Comparison of ENCODE assay signal across 8 cellular contexts in the genomic region with DNA sequence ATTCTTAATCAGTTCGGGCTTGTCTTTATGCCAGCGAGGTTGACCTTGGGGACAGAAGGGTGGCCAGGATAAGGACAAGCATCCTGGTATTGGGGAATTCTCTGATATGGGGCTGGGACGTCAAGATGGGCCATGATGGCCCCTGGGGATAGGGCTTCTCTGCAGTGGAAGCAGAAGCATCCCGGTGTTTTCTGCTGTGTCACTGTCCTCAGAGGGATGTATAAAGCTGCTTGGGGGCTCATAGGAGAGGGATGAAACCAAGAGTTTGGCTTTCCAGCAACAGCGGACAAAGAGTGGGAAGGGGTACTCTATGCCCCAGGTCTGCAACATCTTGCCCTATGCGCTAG. TPM values are rescaled to one million over a fixed set of nuclear protein-coding genes. Genes with fewer than 3 reads are reported as not detected.
DNase-seq lines count a peak whose midpoint lies in the region; ATAC-seq, FAIRE-seq and TF ChIP-seq lines count a peak whose summit lies in the region.

No MANE protein-coding gene starts in this region.

- FAIRE-seq in GM19239 (lab: Jason Lieb, UNC): no peak
- FAIRE-seq in GM12891 (lab: Jason Lieb, UNC): no peak
- FAIRE-seq in urothelium cell line (lab: Jason Lieb, UNC): no peak

- POLR2A ChIA-PET in HEK293 (lab: Yijun Ruan, JAX) (interaction anchor here (0.6 to 1.2 kb wide), 2 partner anchors 502 to 865 kb away, joined by 5 to 9 read pairs; no protein-coding TSS in a partner anchor), MCF 10A (lab: Yijun Ruan, JAX) (interaction anchor here (0.9 to 6.8 kb wide), 6 partner anchors 9 to 468 kb away, joined by 3 to 96 read pairs (median 8); no protein-coding TSS in a partner anchor)

- H3K36me3 Mint-ChIP-seq in MCF 10A (ENCODE audit: insufficient read depth, unreplicated experiment): peaks cover 7% of the 10 kb centered on the region
- no peaks in the 10 kb centered on the region for H3K36me3 Mint-ChIP-seq in naive B cell

- no peak overlapping the region for H3K4me3 ChIP-seq in HEK293 (ENCODE audit: low read depth, low read length)

- intact Hi-C loops in MCF 10A (cut with micrococcal nuclease): no loop called here

- BruUV-seq in MCF 10A (replicated peaks; lab: Mats Ljungman, UMichigan): no TSS peak

- H3K4me3 Mint-ChIP-seq in MCF 10A (ENCODE audit: unreplicated experiment): peak overlapping the region; percentile 80
- H3K4me3 Mint-ChIP-seq in naive B cell: peak overlapping the region in 6 of 8 donors; percentile 77 to 91 (median 84)

- H3K27ac Mint-ChIP-seq in MCF 10A (ENCODE audit: low read depth, unreplicated experiment) (no peak overlapping the region), naive B cell (peak overlapping the region in 1 of 6 donors; percentile 52)

- DNase-seq in MCF 10A (ENCODE audit: unreplicated experiment) (no peak), naive B cell (no peak), GM19239 (ENCODE audit: insufficient read length, low spot score) (no peak), GM12891 (ENCODE audit: insufficient read length, low spot score) (no peak), urothelium cell line (ENCODE audit: low spot score) (no peak)
- DNase-seq in activated CD4-positive, CD25-positive, alpha-beta regulatory T cell treated with anti-CD3 and anti-CD28 coated beads, Interleukin-2, amount 50 U/mL, for 72 hours: no peak

- H3K9me3 Mint-ChIP-seq in MCF 10A (ENCODE audit: unreplicated experiment) (no peaks in the 10 kb centered on the region), naive B cell (no peaks in the 10 kb centered on the region)

- peaks cover 28% of the 10 kb centered on the region for H3K4me1 ChIP-seq in HEK293 (ENCODE audit: control insufficient read depth, insufficient read depth, low read length)

- peaks cover 36% of the 10 kb centered on the region for H3K4me1 Mint-ChIP-seq in MCF 10A (ENCODE audit: insufficient read depth, unreplicated experiment)
- peaks cover 8 to 20% (median 16%) of the 10 kb centered on the region in 3 donors for H3K4me1 Mint-ChIP-seq in naive B cell

- no peak for ATAC-seq in naive B cell (ENCODE audit: low read depth in 2 of 2)

- H3K27ac ChIP-seq in 22Rv1 (peak overlapping the region; percentile 76; the same call in 1 of the 2 replicates), HEK293 (ENCODE audit: extremely low read depth, low read depth, low read length) (peak overlapping the region; percentile 93; the same call in 1 of the 2 replicates)

- TF ChIP-seq POLR2A in GM12891 (IDR thresholded peaks at IDR 0.05; ENCODE audit: low read depth, low read length): no peak

- CTCF ChIA-PET in HEK293 (lab: Yijun Ruan, JAX): interaction anchor here (0.6 kb wide), 1 partner anchor 87 kb away, joined by 3 read pairs; no protein-coding TSS in a partner anchor
- CTCF ChIA-PET in MCF 10A (lab: Yijun Ruan, JAX): interaction anchor here (1.1 to 10.2 kb wide), 3 partner anchors 242 to 502 kb away, joined by 4 to 135 read pairs (median 5); no protein-coding TSS in a partner anchor

- H3K27me3 Mint-ChIP-seq in MCF 10A (ENCODE audit: insufficient read depth, unreplicated experiment): no peaks in the 10 kb centered on the region
- peaks cover 35 to 41% (median 37%) of the 10 kb centered on the region in 3 donors for H3K27me3 Mint-ChIP-seq in naive B cell

- H3K36me3 ChIP-seq in HEK293 (ENCODE audit: control insufficient read depth in 2 of 2, insufficient read depth in 1 of 2, low read length in 2 of 2): no peaks in the 10 kb centered on the region

- TF ChIP-seq CTCF in 22Rv1 (IDR thresholded peaks at IDR 0.05) (no peak), HEK293 (tag by site-specific recombination; IDR thresholded peaks at IDR 0.05) (no peak), MCF 10A (IDR thresholded peaks at IDR 0.05; ENCODE audit: unreplicated experiment) (no peak)

- no peaks in the 10 kb centered on the region for H3K9me3 ChIP-seq in HEK293 (ENCODE audit: control insufficient read depth, insufficient read depth, low read depth, low read length)

TF ChIP-seq in HEK293, 187 proteins besides CTCF, POLR2A, EP300 and RAD21 (continues in another document):
- TF ChIP-seq, protein P1, sequence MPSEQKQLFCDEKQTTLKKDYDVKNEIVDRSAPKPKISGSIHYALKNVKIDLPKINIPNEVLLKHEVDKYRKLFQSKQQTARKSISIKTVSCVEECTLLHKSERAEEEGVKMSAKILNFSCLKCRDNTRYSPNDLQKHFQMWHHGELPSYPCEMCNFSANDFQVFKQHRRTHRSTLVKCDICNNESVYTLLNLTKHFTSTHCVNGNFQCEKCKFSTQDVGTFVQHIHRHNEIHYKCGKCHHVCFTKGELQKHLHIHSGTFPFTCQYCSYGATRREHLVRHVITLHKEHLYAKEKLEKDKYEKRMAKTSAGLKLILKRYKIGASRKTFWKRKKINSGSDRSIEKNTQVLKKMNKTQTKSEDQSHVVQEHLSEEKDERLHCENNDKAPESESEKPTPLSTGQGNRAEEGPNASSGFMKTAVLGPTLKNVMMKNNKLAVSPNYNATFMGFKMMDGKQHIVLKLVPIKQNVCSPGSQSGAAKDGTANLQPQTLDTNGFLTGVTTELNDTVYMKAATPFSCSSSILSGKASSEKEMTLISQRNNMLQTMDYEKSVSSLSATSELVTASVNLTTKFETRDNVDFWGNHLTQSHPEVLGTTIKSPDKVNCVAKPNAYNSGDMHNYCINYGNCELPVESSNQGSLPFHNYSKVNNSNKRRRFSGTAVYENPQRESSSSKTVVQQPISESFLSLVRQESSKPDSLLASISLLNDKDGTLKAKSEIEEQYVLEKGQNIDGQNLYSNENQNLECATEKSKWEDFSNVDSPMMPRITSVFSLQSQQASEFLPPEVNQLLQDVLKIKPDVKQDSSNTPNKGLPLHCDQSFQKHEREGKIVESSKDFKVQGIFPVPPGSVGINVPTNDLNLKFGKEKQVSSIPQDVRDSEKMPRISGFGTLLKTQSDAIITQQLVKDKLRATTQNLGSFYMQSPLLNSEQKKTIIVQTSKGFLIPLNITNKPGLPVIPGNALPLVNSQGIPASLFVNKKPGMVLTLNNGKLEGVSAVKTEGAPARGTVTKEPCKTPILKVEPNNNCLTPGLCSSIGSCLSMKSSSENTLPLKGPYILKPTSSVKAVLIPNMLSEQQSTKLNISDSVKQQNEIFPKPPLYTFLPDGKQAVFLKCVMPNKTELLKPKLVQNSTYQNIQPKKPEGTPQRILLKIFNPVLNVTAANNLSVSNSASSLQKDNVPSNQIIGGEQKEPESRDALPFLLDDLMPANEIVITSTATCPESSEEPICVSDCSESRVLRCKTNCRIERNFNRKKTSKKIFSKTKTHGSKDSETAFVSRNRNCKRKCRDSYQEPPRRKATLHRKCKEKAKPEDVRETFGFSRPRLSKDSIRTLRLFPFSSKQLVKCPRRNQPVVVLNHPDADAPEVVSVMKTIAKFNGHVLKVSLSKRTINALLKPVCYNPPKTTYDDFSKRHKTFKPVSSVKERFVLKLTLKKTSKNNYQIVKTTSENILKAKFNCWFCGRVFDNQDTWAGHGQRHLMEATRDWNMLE (tag by site-specific recombination; conservative IDR thresholded peaks at IDR 0.05; ENCODE audit: low read depth): no peak
- TF ChIP-seq ZNF549 (tag by site-specific recombination; IDR thresholded peaks at IDR 0.05) (no peak), ZNF404 (tag by site-specific recombination; IDR thresholded peaks at IDR 0.05) (no peak), ZFP3 (tag by site-specific recombination; IDR thresholded peaks at IDR 0.05; ENCODE audit: low read depth) (no peak), FEZF1 (tag by site-specific recombination; IDR thresholded peaks at IDR 0.05) (no peak), ZNF366 (tag by site-specific recombination; conservative IDR thresholded peaks at IDR 0.05) (no peak)

TF ChIP-seq in GM12891, 5 proteins besides CTCF, POLR2A, EP300 and RAD21:
- TF ChIP-seq POLR2AphosphoS5 (IDR thresholded peaks at IDR 0.05; ENCODE audit: low read depth, low read length) (no peak), POU2F2 (IDR thresholded peaks at IDR 0.05; ENCODE audit: low read depth, low read length) (no peak), SPI1 (IDR thresholded peaks at IDR 0.05; ENCODE audit: low read depth, low read length) (no peak), PAX5 (IDR thresholded peaks at IDR 0.05; ENCODE audit: insufficient read depth, low read length, severe bottlenecking) (no peak)

RNA-seq across cellular contexts. Expression of a gene that starts 1.4 kb away (rescaled TPM):
- 20.0 and 24.4 TPM in 2 replicates for total RNA-seq in MCF 10A (2022)
- not detected for polyA plus RNA-seq in naive B cell (ENCODE audit: low read depth in 6 of 6)
- polyA plus RNA-seq in GM12891 (2012; ENCODE audit: low read depth, missing spikeins): 14.9 TPM
